In the genomic region with DNA sequence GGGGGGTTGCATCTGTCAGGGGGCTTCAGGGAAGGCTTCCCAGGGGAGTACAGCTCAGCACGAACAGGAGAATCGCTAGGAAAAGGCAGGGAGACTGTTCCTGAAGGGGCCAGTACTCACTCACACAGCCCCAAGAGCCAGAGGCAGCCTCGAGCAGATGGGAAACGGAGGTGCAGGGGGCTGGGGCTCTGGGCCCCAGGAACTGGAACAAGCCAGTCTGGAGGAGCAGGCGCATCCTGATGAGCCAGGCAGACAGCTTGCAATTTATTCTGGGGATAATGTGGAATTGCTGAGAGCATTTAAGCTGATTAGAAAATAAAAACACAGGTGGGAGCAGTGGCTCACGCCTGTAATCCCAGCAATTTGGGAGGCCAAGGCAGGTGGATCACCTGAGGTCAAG, we compare ENCODE assay signal across 35 cellular contexts. TPM values are rescaled to one million over a fixed set of nuclear protein-coding genes. Genes with fewer than 3 reads are reported as not detected.
"Had no signal": no experiment of that assay in that cellular context is flagged by ENCODE, and none has a peak within 500 bp of the region (broad histone marks: within the 10 kb centered on the region; RNA-seq: fewer than 3 reads in every experiment).

No MANE protein-coding gene starts in this region.

- H3K4me1 Mint-ChIP-seq: activated CD4-positive, alpha-beta memory T cell treated with anti-CD3 and anti-CD28 coated beads, Interleukin-2, amount 10 ng/mL, durations not matched to agents 7 days and 5 days; activated CD4-positive, alpha-beta T cell treated with anti-CD3 and anti-CD28 coated beads for 36 hours; activated naive CD8-positive, alpha-beta T cell treated with anti-CD3 and anti-CD28 coated beads, Interleukin-2, amount 10 ng/mL, durations not matched to agents 7 days and 5 days; T-cell had no signal

- H3K36me3 ChIP-seq: adrenal gland, breast epithelium, MG63 had no signal

- DNase-seq: activated CD4-positive, alpha-beta memory T cell treated with anti-CD3 and anti-CD28 coated beads, Interleukin-2, amount 10 ng/mL, durations not matched to agents 7 days and 5 days; activated CD4-positive, alpha-beta T cell treated with anti-CD3 and anti-CD28 coated beads for 36 hours; activated CD4-positive, alpha-beta T cell treated with anti-CD3 and anti-CD28 coated beads, Interleukin-2, amount 50 U/mL, for 1 hour; activated gamma-delta T cell treated with Interleukin-2 at 50 U/mL for 16 hours; activated naive CD4-positive, alpha-beta T cell treated with anti-CD3 and anti-CD28 coated beads, Interleukin-2, amount 50 U/mL, for 16 hours; activated naive CD8-positive, alpha-beta T cell treated with anti-CD3 and anti-CD28 coated beads, Interleukin-2, amount 10 ng/mL, durations not matched to agents 7 days and 5 days; activated T-cell treated with anti-CD3 and anti-CD28 coated beads for 4 hours; activated T-cell treated with anti-CD3 and anti-CD28 coated beads, Interleukin-2, amount 50 U/mL, for 48 hours; adrenal gland; anterior cingulate cortex; caudate nucleus; MG63; MV-4-11; NCI-H1092 treated with DMSO at 0.1 percent for 48 hours; NCI-H1417 treated with DMSO at 0.1 percent for 48 hours; NCI-H1694; NCI-H2029; NCI-H2107; NCI-H446; NCI-H526; NCI-H774; NK-92 treated with Interleukin-12 subunit alpha and Interleukin-12 subunit beta, amount 100 ng/mL, for 24 hours; OCI-M1; RPMI8226; T-cell; T-helper 2 cell; T1000 had no signal

- H3K9me3 Mint-ChIP-seq: activated CD4-positive, alpha-beta memory T cell treated with anti-CD3 and anti-CD28 coated beads, Interleukin-2, amount 10 ng/mL, durations not matched to agents 7 days and 5 days; activated naive CD8-positive, alpha-beta T cell treated with anti-CD3 and anti-CD28 coated beads, Interleukin-2, amount 10 ng/mL, durations not matched to agents 7 days and 5 days; activated T-helper 2 cell treated with anti-CD3 and anti-CD28 coated beads, Interferon-gamma antibody, Interleukin-2, Interleukin-4, amounts not matched to agents 10 μg/mL and 5 μg/mL and 100 μg/mL, durations not matched to agents 14 hours and 24 hours and 36 hours; T-cell had no signal

- FAIRE-seq: TTC549 had no signal

- H3K27me3 ChIP-seq: adrenal gland, MG63 had no signal

- H3K4me3 Mint-ChIP-seq: activated CD4-positive, alpha-beta memory T cell treated with anti-CD3 and anti-CD28 coated beads, Interleukin-2, amount 10 ng/mL, durations not matched to agents 7 days and 5 days; activated CD4-positive, alpha-beta T cell treated with anti-CD3 and anti-CD28 coated beads for 36 hours; activated naive CD8-positive, alpha-beta T cell treated with anti-CD3 and anti-CD28 coated beads, Interleukin-2, amount 10 ng/mL, durations not matched to agents 7 days and 5 days; T-cell had no signal

- H3K4me1 ChIP-seq: adrenal gland, breast epithelium had no signal

- H3K36me3 Mint-ChIP-seq: activated naive CD8-positive, alpha-beta T cell treated with anti-CD3 and anti-CD28 coated beads, Interleukin-2, amount 10 ng/mL, durations not matched to agents 7 days and 5 days; T-cell had no signal

- H3K27me3 Mint-ChIP-seq: activated naive CD8-positive, alpha-beta T cell treated with anti-CD3 and anti-CD28 coated beads, Interleukin-2, amount 10 ng/mL, durations not matched to agents 7 days and 5 days had no signal

- H3K27ac ChIP-seq: adrenal gland, breast epithelium, SK-N-MC, VCaP had no signal

- ATAC-seq: activated CD4-positive, alpha-beta T cell treated with anti-CD3 and anti-CD28 coated beads for 36 hours; Panc1; Right ventricle myocardium inferior; T-cell had no signal

- H3K9me3 ChIP-seq: adrenal gland, breast epithelium, MG63 had no signal

- H3K27ac Mint-ChIP-seq: activated CD4-positive, alpha-beta memory T cell treated with anti-CD3 and anti-CD28 coated beads, Interleukin-2, amount 10 ng/mL, durations not matched to agents 7 days and 5 days; activated CD4-positive, alpha-beta T cell treated with anti-CD3 and anti-CD28 coated beads for 36 hours; activated naive CD8-positive, alpha-beta T cell treated with anti-CD3 and anti-CD28 coated beads, Interleukin-2, amount 10 ng/mL, durations not matched to agents 7 days and 5 days; activated T-helper 2 cell treated with anti-CD3 and anti-CD28 coated beads, Interferon-gamma antibody, Interleukin-2, Interleukin-4, amounts not matched to agents 10 μg/mL and 5 μg/mL and 100 μg/mL, durations not matched to agents 14 hours and 24 hours and 36 hours; T-cell had no signal

- H3K4me3 ChIP-seq: adrenal gland, breast epithelium, MG63, SK-N-MC had no signal

RNA-seq across cellular contexts. Expression of a gene that starts 40.1 kb away (rescaled TPM):
- total RNA-seq: activated CD4-positive, alpha-beta T cell treated with anti-CD3 and anti-CD28 coated beads for 36 hours; activated CD8-positive, alpha-beta memory T cell treated with anti-CD3 and anti-CD28 coated beads for 36 hours; activated naive CD8-positive, alpha-beta T cell treated with anti-CD3 and anti-CD28 coated beads, Interleukin-2, amount 10 ng/mL, durations not matched to agents 7 days and 5 days had no signal
